In genomic region chr5:118953652-118954005, GRCh38 we compare ENCODE assay signal across 14 cellular contexts. TPM values are rescaled to one million over a fixed set of nuclear protein-coding genes. Genes with fewer than 3 reads are reported as not detected.
DNase-seq lines count a peak whose midpoint lies in the region; ATAC-seq, FAIRE-seq and TF ChIP-seq lines count a peak whose summit lies in the region.
"Had no signal": no experiment of that assay in that cellular context is flagged by ENCODE, and none has a peak within 500 bp of the region (broad histone marks: within the 10 kb centered on the region; RNA-seq: fewer than 3 reads in every experiment).

No MANE protein-coding gene starts in this region.

- peak overlapping the region; percentile 69 for H3K9ac ChIP-seq in HUES6 (ENCODE audit: low read length)
- H3K9ac ChIP-seq in GM12878 (ENCODE audit: control insufficient read depth, insufficient read depth, low read length): no peak overlapping the region

- in situ Hi-C loops in GM12878 (cut with MboI): no loop called here

- RAD21 ChIA-PET in GM12878 (lab: Charles Lee; ENCODE audit: unreplicated experiment): no interaction called here

- H3K9me2 ChIP-seq in GM23338 (ENCODE audit: insufficient read depth): peaks cover 4% of the 10 kb centered on the region

- POLR2A ChIA-PET in GM12878 (lab: Charles Lee): no interaction called here

- TF ChIP-seq POLR2A in GM12878 (IDR thresholded peaks at IDR 0.05; ENCODE audit: low read depth, low read length): no peak

- H3K36me3 Mint-ChIP-seq in GM23338 (ENCODE audit: low read depth): peaks cover 13% of the 10 kb centered on the region

- H3K27me3 ChIP-seq in GM23338 (ENCODE audit: insufficient read depth) (no peaks in the 10 kb centered on the region), HUES6 (ENCODE audit: control insufficient read depth, insufficient read depth, low read length) (no peaks in the 10 kb centered on the region), GM12878 (replicated peaks in 1 of 2; ENCODE audit: control insufficient read depth in 2 of 2, insufficient read depth in 2 of 2, low read length in 1 of 2) (no peaks in the 10 kb centered on the region)

- H2AFZ ChIP-seq in GM23338: no peak overlapping the region
- no peak overlapping the region for H2AFZ ChIP-seq in GM12878 (ENCODE audit: control insufficient read depth, low read depth, low read length)

- H3K4me3 ChIP-seq in GM23338 (no peak overlapping the region), HUES6 (ENCODE audit: low read depth, low read length) (peak overlapping the region; percentile 78; the same call in 1 of the 2 replicates), GM12878 (no peak overlapping the region)

- DNase-seq in GM23338 (ENCODE audit: low spot score): no peak
- DNase-seq in GM12878 (ENCODE audit: low read depth, low spot score): no peak
- no peak for DNase-seq in cerebellum (ENCODE audit: low spot score)
- no peak for DNase-seq in islet precursor cell
- DNase-seq in NK-92 (lab: John Stamatoyannopoulos, UW; ENCODE audit: unreplicated experiment): no peak
- no peak for DNase-seq in EL
- DNase-seq: C1 segment of cervical spinal cord; CD4-positive, alpha-beta memory T cell; DMS153 had no signal

- no peak for FAIRE-seq in GM12878 (lab: Jason Lieb, UNC)
- FAIRE-seq: A204.1, D721Med, H54 had no signal

- TF ChIP-seq EP300 in GM12878 (IDR thresholded peaks at IDR 0.05; ENCODE audit: borderline replicate concordance in 1 of 2, control insufficient read depth in 1 of 2, low read depth in 2 of 2, low read length in 2 of 2): no peak

- H4K20me1 ChIP-seq in GM23338 (replicated peaks; ENCODE audit: insufficient read depth): no peaks in the 10 kb centered on the region
- no peaks in the 10 kb centered on the region for H4K20me1 ChIP-seq in GM12878 (ENCODE audit: control insufficient read depth, insufficient read depth)

- no peak for ATAC-seq in GM23338
- ATAC-seq in GM12878: peak; percentile 41; the same call in 2 of the 3 replicates

- H3K4me3 Mint-ChIP-seq in GM23338: no peak overlapping the region
- H3K4me3 Mint-ChIP-seq: B cell; CD4-positive, alpha-beta memory T cell had no signal

- SMC1A ChIA-PET in GM12878 (lab: Charles Lee; ENCODE audit: uncharacterized antibody, unreplicated experiment): interaction anchor here (0.7 to 1.6 kb wide), 3 partner anchors 9 to 162 kb away, joined by 3 to 4 read pairs (median 3); no protein-coding TSS in a partner anchor

- H3K9me3 ChIP-seq in HUES6 (ENCODE audit: control insufficient read depth, insufficient read depth, low read depth, low read length) (no peaks in the 10 kb centered on the region), GM12878 (replicated peaks; ENCODE audit: control insufficient read depth, insufficient read depth, low read length) (no peaks in the 10 kb centered on the region)

- peaks cover 29% of the 10 kb centered on the region for H3K4me1 Mint-ChIP-seq in GM23338
- H3K4me1 Mint-ChIP-seq: CD4-positive, alpha-beta memory T cell had no signal

- no TSS peak for BruUV-seq in GM12878 (replicated peaks; lab: Mats Ljungman, UMichigan)

- no peaks in the 10 kb centered on the region for H3F3A ChIP-seq in GM23338 (replicated peaks; ENCODE audit: low read depth)

- no peaks in the 10 kb centered on the region for H3K79me2 ChIP-seq in GM23338 (replicated peaks; ENCODE audit: insufficient read depth)
- H3K79me2 ChIP-seq in GM12878 (ENCODE audit: control insufficient read depth, insufficient read depth, low read length): no peaks in the 10 kb centered on the region

- H3K27ac Mint-ChIP-seq in GM23338: no peak overlapping the region
- H3K27ac Mint-ChIP-seq: B cell; CD4-positive, alpha-beta memory T cell had no signal

- peaks cover 5% of the 10 kb centered on the region for H3K27me3 Mint-ChIP-seq in GM23338 (ENCODE audit: insufficient read depth, low read depth, poor library complexity)
- H3K27me3 Mint-ChIP-seq: B cell; CD4-positive, alpha-beta memory T cell had no signal

- no peaks in the 10 kb centered on the region for H3K36me3 ChIP-seq in GM23338 (ENCODE audit: insufficient read depth)
- H3K36me3 ChIP-seq in HUES6 (ENCODE audit: control insufficient read depth, insufficient read depth, low read length): peaks cover 5% of the 10 kb centered on the region; the same call in 1 of the 2 replicates
- H3K36me3 ChIP-seq in GM12878 (ENCODE audit: control insufficient read depth in 2 of 2, insufficient read depth in 2 of 2, low read length in 1 of 2): no peaks in the 10 kb centered on the region

- H3K4me1 ChIP-seq in GM23338 (ENCODE audit: insufficient read depth) (peaks cover 17% of the 10 kb centered on the region), HUES6 (ENCODE audit: control insufficient read depth, insufficient read depth, low read length) (peaks cover 25% of the 10 kb centered on the region), GM12878 (ENCODE audit: control insufficient read depth, insufficient read depth, low read length) (no peaks in the 10 kb centered on the region)

- no peak for TF ChIP-seq RAD21 in GM12878 (IDR thresholded peaks at IDR 0.05; ENCODE audit: insufficient read depth, low read depth, low read length)

- TF ChIP-seq CTCF in GM23338 (conservative IDR thresholded peaks at IDR 0.05; ENCODE audit: low read depth in 2 of 2) (no peak), GM12878 (IDR thresholded peaks at IDR 0.05 in 2 of 3, conservative IDR thresholded peaks at IDR 0.05 in 1 of 3; ENCODE audit: control insufficient read depth in 2 of 3, extremely low read depth in 1 of 3, insufficient read depth in 1 of 3, low read depth in 3 of 3, low read length in 3 of 3) (no peak)

- no peaks in the 10 kb centered on the region; the same call in 1 of the 3 replicates for H3K9me3 Mint-ChIP-seq in GM23338
- H3K9me3 Mint-ChIP-seq: CD4-positive, alpha-beta memory T cell had no signal

- intact Hi-C loops in GM12878 (cut with micrococcal nuclease; ENCODE audit: unreplicated experiment): loop anchor here (10.0 kb wide), 1 partner anchor 339 kb away; no protein-coding TSS in a partner anchor

- CTCF ChIA-PET in GM12878 (lab: Yijun Ruan, JAX): interaction anchor here (0.6 kb wide), 1 partner anchor 303 kb away, joined by 3 read pairs; no protein-coding TSS in a partner anchor

- H3K4me2 ChIP-seq in GM23338: peak overlapping the region; percentile 35; the same call in 1 of the 2 replicates
- no peak overlapping the region for H3K4me2 ChIP-seq in GM12878 (ENCODE audit: control insufficient read depth, insufficient read depth)

- H3K27ac ChIP-seq in GM23338 (ENCODE audit: low read depth) (peak overlapping the region; percentile 80), HUES6 (ENCODE audit: low read depth, low read length) (peak overlapping the region; percentile 81; the same call in 1 of the 2 replicates), GM12878 (ENCODE audit: control insufficient read depth, insufficient read depth) (no peak overlapping the region)

TF ChIP-seq in GM23338, 12 proteins besides CTCF, POLR2A, EP300 and RAD21:
- no peak for TF ChIP-seq EZH2 (IDR thresholded peaks at IDR 0.05; ENCODE audit: low read depth, unreplicated experiment)
TF ChIP-seq in GM23338: peak in this region for 0.

TF ChIP-seq in GM12878, 131 proteins besides CTCF, POLR2A, EP300 and RAD21 (continues in another document):
- TF ChIP-seq SMAD5 (IDR thresholded peaks at IDR 0.05; ENCODE audit: low read depth): no peak
- TF ChIP-seq ZBTB4 (CRISPR knock-in tag; IDR thresholded peaks at IDR 0.05): no peak
- TF ChIP-seq ETV6 (conservative IDR thresholded peaks at IDR 0.05 in 1 of 2, IDR thresholded peaks at IDR 0.05 in 1 of 2; ENCODE audit: borderline replicate concordance in 1 of 2, low read depth in 1 of 2): no peak
- no peak for TF ChIP-seq BMI1 (IDR thresholded peaks at IDR 0.05; ENCODE audit: borderline replicate concordance)
- TF ChIP-seq CHD2 (IDR thresholded peaks at IDR 0.05; ENCODE audit: borderline replicate concordance, low read depth, low read length): no peak

RNA-seq across cellular contexts. Expression of gene DTWD2, which starts 34.7 kb away (rescaled TPM):
- total RNA-seq in GM23338 (2014; rRNA removed; shearing (Covaris generic)): 15.4 TPM in 2 replicates
- polyA plus RNA-seq in GM23338 (2016; fragmentation: Nextera tagmentation; extraction: Ambion mirVana) (4.1 and 4.4 TPM in 2 replicates), GM12878 (2011; rRNA removed) (5.2 and 8.0 TPM in 2 replicates), GM12878 (2014; fragmentation: Illumina TruSeq; extraction: Trizol) (4.4 TPM in 2 replicates), GM12878 (2014; fragmentation: Nextera tagmentation; extraction: Ambion mirVana) (1 to 10 TPM in 1 of 2 experiments, under 1 TPM in 1; 0.93 to 1.0 TPM), GM12878 (2014; rRNA removed) (3.5 and 5.3 TPM in 2 replicates), GM12878 (2016; fragmentation: Nextera tagmentation; extraction: Ambion mirVana) (1 to 10 TPM; 5.1 to 7.3 TPM)
- 16.0 and 18.1 TPM in 2 replicates for total RNA-seq in GM12878 (2013; cell fraction: nucleolus; rRNA removed)
- total RNA-seq in GM12878 (2014; rRNA removed) (8.0 and 8.4 TPM in 2 replicates), GM12878 (2014; rRNA removed; fragmentation: Illumina TruSeq; extraction: Trizol) (4.7 and 4.8 TPM in 2 replicates), GM12878 (2021) (6.3 and 6.5 TPM in 2 replicates), cerebellum (10.8 TPM)
- polyA plus RNA-seq in GM12878 (2011; ENCODE audit: low read depth): 1.1 TPM
- polyA plus RNA-seq in GM12878 (2011; cell fraction: cytosol; rRNA removed): 5.3 and 6.3 TPM in 2 replicates
- 2.0 and 3.5 TPM in 2 replicates for polyA plus RNA-seq in GM12878 (2011; cell fraction: nucleus; rRNA removed)
- 1.6 and 2.3 TPM in 2 replicates for polyA plus RNA-seq in GM12878 (2012)
- polyA minus RNA-seq in GM12878 (2011; rRNA and poly(A)+ RNA removed): 3.7 and 3.8 TPM in 2 replicates
- polyA minus RNA-seq in GM12878 (2011; cell fraction: cytosol; rRNA and poly(A)+ RNA removed): 3.1 and 4.3 TPM in 2 replicates
- 4.2 and 7.6 TPM in 2 replicates for polyA minus RNA-seq in GM12878 (2011; cell fraction: nucleus; rRNA and poly(A)+ RNA removed)
